In genomic region chr1:52697795-52698674, GRCh38 we compare ENCODE assay signal across 8 cellular contexts. TPM values are rescaled to one million over a fixed set of nuclear protein-coding genes. Genes with fewer than 3 reads are reported as not detected.
DNase-seq lines count a peak whose midpoint lies in the region; TF ChIP-seq lines count a peak whose summit lies in the region.

COA7 (minus strand) TSS chr1:52698347; CDS start chr1:52698326, 21 bp downstream.

- H3K36me3 ChIP-seq in adipocyte (ENCODE audit: control insufficient read depth, insufficient read depth, low read length, severe bottlenecking) = peaks cover under 1% of the 10 kb centered on the region
- no peaks in the 10 kb centered on the region for H3K36me3 ChIP-seq in parathyroid adenoma (ENCODE audit: control insufficient read depth, insufficient read depth, low read length)
- H3K36me3 ChIP-seq in transverse colon = no peaks in the 10 kb centered on the region

- no peak for TF ChIP-seq EP300 in transverse colon (IDR thresholded peaks at IDR 0.05; ENCODE audit: low read depth)

- WGBS in transverse colon (ENCODE audit: low coverage in 1 of 2), 2 donors = 3% methylated on average over 67 of the region's 68 CpGs; no CpG with 5 or more reads in 1 of the 2 donors

- TF ChIP-seq POLR2A in transverse colon (IDR thresholded peaks at IDR 0.05) = no peak

- H3K4me3 ChIP-seq in adipocyte (ENCODE audit: low read length) = peak within 1 kb of the TSS; percentile 96
- H3K4me3 ChIP-seq in parathyroid adenoma (ENCODE audit: low read depth, low read length) = peak within 1 kb of the TSS; percentile 64
- H3K4me3 ChIP-seq in transverse colon = peak within 1 kb of the TSS; percentile 54 to 67 (median 62)

- H2AFZ ChIP-seq in parathyroid adenoma = peak within 1 kb of the TSS; percentile 79

- intact Hi-C loops in cardiac septum (cut with DNase I) (loop anchor here (2.0 to 5.0 kb wide), 3 partner anchors 146 to 331 kb away; partner anchors contain the start of genes CC2D1B, SCP2 and TUT4), transverse colon (cut with DNase I; ENCODE audit: low total_unique reads) (no loop called here)

- H3K9me3 ChIP-seq in adipocyte (ENCODE audit: control insufficient read depth, low read length) (no peaks in the 10 kb centered on the region), parathyroid adenoma (ENCODE audit: control insufficient read depth, low read length) (no peaks in the 10 kb centered on the region), transverse colon (no peaks in the 10 kb centered on the region)

- peak within 1 kb of the TSS; percentile 66 for H3K27ac ChIP-seq in parathyroid adenoma
- peak within 1 kb of the TSS; percentile 87 to 92 (median 90) for H3K27ac ChIP-seq in transverse colon

- no peaks in the 10 kb centered on the region for H3K27me3 ChIP-seq in adipocyte (replicated peaks; ENCODE audit: control insufficient read depth, insufficient read depth, low read length)
- no peaks in the 10 kb centered on the region for H3K27me3 ChIP-seq in parathyroid adenoma (ENCODE audit: control insufficient read depth, insufficient read depth, low read length)
- no peaks in the 10 kb centered on the region for H3K27me3 ChIP-seq in transverse colon

- H3K9ac ChIP-seq in adipocyte (ENCODE audit: low read length) (peak within 1 kb of the TSS; percentile 92), parathyroid adenoma (no peak within 1 kb of the TSS)

- peak within 1 kb of the TSS; percentile 81 for H3K4me2 ChIP-seq in parathyroid adenoma (ENCODE audit: low read length)

- H3K4me1 ChIP-seq in adipocyte (ENCODE audit: control insufficient read depth, insufficient read depth, low read length) (peaks cover 28% of the 10 kb centered on the region), parathyroid adenoma (no peaks in the 10 kb centered on the region), transverse colon (peaks cover 0 to 32% (median 18%) of the 10 kb centered on the region in 4 donors)

- DNase-seq in EH (ENCODE audit: low read depth) = peak; percentile 85
- DNase-seq in HCEC 1CT = peak; percentile 81
- peak; percentile 52 for DNase-seq in NCI-H1092 treated with DMSO at 0.1 percent for 48 hours (lab: John Stamatoyannopoulos, UW)
- DNase-seq in T follicular helper cell (ENCODE audit: low read depth) = peak; percentile 45
- peak; percentile 95 for DNase-seq in adipocyte (ENCODE audit: low read depth)
- peak; percentile 94 for DNase-seq in cardiac septum (ENCODE audit: low spot score)
- peak; percentile 90 for DNase-seq in transverse colon

- in situ Hi-C loops in transverse colon (cut with MboI; ENCODE audit: low pct_ligation_motif_present in 1 of 4, low pct_unique_long_range_greater_than_20kb in 1 of 4, low sequenced_read_pairs in 3 of 4) = loop anchor here (25.0 kb wide), 3 partner anchors 261 to 561 kb away; partner anchors contain the start of genes ZFYVE9 (in 4 of the 4), ORC1 (in 2 of the 4) and PRPF38A (in 2 of the 4)

- H3K79me2 ChIP-seq in parathyroid adenoma = no peaks in the 10 kb centered on the region

- TF ChIP-seq CTCF in parathyroid adenoma (IDR thresholded peaks at IDR 0.05) (no peak), transverse colon (IDR thresholded peaks at IDR 0.05) (no peak)

RNA-seq across cellular contexts. Expression of gene COA7, which starts in this region (rescaled TPM):
- total RNA-seq in cardiac septum (14.2 TPM), transverse colon (10 to 100 TPM in 2 of 4 donors, 1 to 10 TPM in 2; 2.2 to 12.7 (median 9.1) TPM)

Comparison
In these comparisons a context has a peak if more than half of its experiments do, and no peak if none do; other contexts are left out.
1. Peak in every context shown above with its lines: DNase-seq, H3K4me3 ChIP-seq and H3K27ac ChIP-seq.
2. DNase-seq: peak in every context shown above with its lines; median percentile 95 in adipocyte; 94 in cardiac septum; 90 in transverse colon; 85 in EH; 81 in HCEC 1CT; 52 in NCI-H1092 treated with DMSO at 0.1 percent for 48 hours; 45 in T follicular helper cell.